33 cellular contexts compared by ENCODE assay signal in genomic region chr2:2765839-2766495, GRCh38.
"Had no signal": no experiment of that assay in that cellular context is flagged by ENCODE, and none has a peak within 500 bp of the region (broad histone marks: within the 10 kb centered on the region; RNA-seq: fewer than 3 reads in every experiment).

No MANE protein-coding gene starts in this region.

- H3K27me3 Mint-ChIP-seq: activated naive CD8-positive, alpha-beta T cell treated with anti-CD3 and anti-CD28 coated beads for 36 hours had no signal

- H3K27me3 ChIP-seq: adrenal gland, ascending aorta, cardiac muscle cell, colonic mucosa, esophagus squamous epithelium, hepatocyte, pancreas, sigmoid colon, testis, uterus had no signal

- H3K4me1 ChIP-seq: adrenal gland, ascending aorta, colonic mucosa, pancreas, uterus had no signal

- H3K4me2 ChIP-seq: hepatocyte had no signal

- H3K27ac Mint-ChIP-seq: activated naive CD4-positive, alpha-beta T cell treated with anti-CD3 and anti-CD28 coated beads for 36 hours; activated naive CD8-positive, alpha-beta T cell treated with anti-CD3 and anti-CD28 coated beads for 36 hours; activated T-helper 1 cell treated with anti-CD3 and anti-CD28 coated beads, Interleukin-12 subunit alpha, Interleukin-12 subunit beta, Interleukin-2, Interleukin-4 antibody, amounts not matched to agents 30 ng/mL and 10 ng/mL and 1 ng/mL, durations not matched to agents 14 hours and 24 hours and 36 hours; nephron had no signal

- H3K36me3 Mint-ChIP-seq: activated naive CD8-positive, alpha-beta T cell treated with anti-CD3 and anti-CD28 coated beads for 36 hours; brain had no signal

- H3K9me3 ChIP-seq: adrenal gland, ascending aorta, colonic mucosa, esophagus squamous epithelium, pancreas, psoas muscle, sigmoid colon, testis, uterus had no signal

- H3K27ac ChIP-seq: adrenal gland, ascending aorta, cardiac muscle cell, colonic mucosa, epithelial cell of prostate, esophagus squamous epithelium, hepatocyte, left ventricle myocardium inferior, pancreas, psoas muscle, sigmoid colon, testis, uterus, WERI-Rb-1 had no signal

- H3K4me1 Mint-ChIP-seq: activated naive CD8-positive, alpha-beta T cell treated with anti-CD3 and anti-CD28 coated beads for 36 hours had no signal

- H3K4me3 Mint-ChIP-seq: activated naive CD4-positive, alpha-beta T cell treated with anti-CD3 and anti-CD28 coated beads for 36 hours; activated naive CD8-positive, alpha-beta T cell treated with anti-CD3 and anti-CD28 coated beads for 36 hours; activated T-helper 1 cell treated with anti-CD3 and anti-CD28 coated beads, Interleukin-12 subunit alpha, Interleukin-12 subunit beta, Interleukin-2, Interleukin-4 antibody, amounts not matched to agents 30 ng/mL and 10 ng/mL and 1 ng/mL, durations not matched to agents 14 hours and 24 hours and 36 hours; brain; nephron had no signal

- ATAC-seq: activated CD4-positive, CD25-positive, alpha-beta regulatory T cell treated with anti-CD3 and anti-CD28 coated beads, Interleukin-2, amount 50 U/mL, for 24 hours; pancreas; psoas muscle had no signal

- H3K4me3 ChIP-seq: adrenal gland, ascending aorta, cardiac muscle cell, colonic mucosa, esophagus squamous epithelium, hepatocyte, left ventricle myocardium inferior, pancreas, psoas muscle, sigmoid colon, testis, uterus had no signal

- H3K9me3 Mint-ChIP-seq: activated T-helper 1 cell treated with anti-CD3 and anti-CD28 coated beads, Interleukin-12 subunit alpha, Interleukin-12 subunit beta, Interleukin-2, Interleukin-4 antibody, amounts not matched to agents 30 ng/mL and 10 ng/mL and 1 ng/mL, durations not matched to agents 14 hours and 24 hours and 36 hours had no signal

- DNase-seq: activated CD4-positive, alpha-beta T cell treated with anti-CD3 and anti-CD28 coated beads for 48 hours; activated CD4-positive, alpha-beta T cell treated with anti-CD3 and anti-CD28 coated beads, Interleukin-2, amount 50 U/mL, for 48 hours; activated CD8-positive, alpha-beta memory T cell treated with anti-CD3 and anti-CD28 coated beads for 24 hours; activated effector memory CD4-positive, alpha-beta T cell treated with anti-CD3 and anti-CD28 coated beads, Interleukin-2, amount 50 U/mL, for 16 hours; activated naive CD4-positive, alpha-beta T cell treated with anti-CD3 and anti-CD28 coated beads for 36 hours; activated naive CD8-positive, alpha-beta T cell treated with anti-CD3 and anti-CD28 coated beads for 36 hours; adrenal gland; cerebellar nuclear complex; colonic mucosa; effector CD8-positive, alpha-beta T cell; esophagus squamous epithelium; islet precursor cell; left ventricle myocardium inferior; mammary epithelial cell; psoas muscle; sigmoid colon; small intestine; stimulated activated CD4-positive, alpha-beta T cell treated with anti-CD3 and anti-CD28 coated beads, Interleukin-1b, Interleukin-23, amount 100 ng/mL, for 48 hours; stimulated activated naive CD4-positive, alpha-beta T cell treated with Interleukin-2 at 50 U/mL for 16 hours; T1000; testis; trophoblast cell; uterus; WERI-Rb-1 had no signal

- H3K36me3 ChIP-seq: adrenal gland, ascending aorta, cardiac muscle cell, colonic mucosa, esophagus squamous epithelium, left ventricle myocardium inferior, pancreas, sigmoid colon, uterus, WERI-Rb-1 had no signal
